In the genomic region with DNA sequence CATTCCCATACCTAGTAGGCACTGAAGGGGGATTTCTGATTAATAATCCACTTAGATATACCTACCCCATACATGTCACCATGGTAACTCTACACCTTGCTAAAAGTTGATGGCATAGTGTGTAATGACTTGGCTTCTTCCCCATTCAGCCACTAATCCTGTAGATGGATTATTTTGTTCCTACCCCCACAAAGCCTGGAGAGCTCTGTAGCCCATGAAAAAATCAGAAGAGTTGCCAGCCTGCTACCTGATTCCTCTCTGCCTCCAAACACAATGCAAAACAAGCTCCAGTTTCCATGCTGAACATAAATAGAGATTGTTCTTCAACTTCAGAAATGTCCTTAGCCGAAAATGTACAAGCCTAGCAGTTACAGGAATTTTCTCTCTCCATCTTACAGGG, we compare ENCODE assay signal across 17 cellular contexts.
DNase-seq lines count a peak whose midpoint lies in the region; ATAC-seq and TF ChIP-seq lines count a peak whose summit lies in the region.
"Had no signal": no experiment of that assay in that cellular context is flagged by ENCODE, and none has a peak within 500 bp of the region (broad histone marks: within the 10 kb centered on the region; RNA-seq: fewer than 3 reads in every experiment).

No MANE protein-coding gene starts in this region.

- TF ChIP-seq CTCF in VCaP (conservative IDR thresholded peaks at IDR 0.05) (no peak), nephron (IDR thresholded peaks at IDR 0.05; ENCODE audit: unreplicated experiment in 3 of 3) (no peak)

- H3K9me3 Mint-ChIP-seq in nephron (no peaks in the 10 kb centered on the region), immature natural killer cell (no peaks in the 10 kb centered on the region)
- H3K9me3 Mint-ChIP-seq: CD4-positive, alpha-beta memory T cell had no signal

- intact Hi-C loops in Right ventricle myocardium superior (cut with DNase I), result no loop called here

- no peak for ATAC-seq in Right ventricle myocardium superior (ENCODE audit: poor library complexity)
- ATAC-seq: SK-N-SH treated with all-trans-retinoic acid at 6 μM for 48 hours had no signal

- no peak overlapping the region for H3K4me3 Mint-ChIP-seq in nephron
- H3K4me3 Mint-ChIP-seq in immature natural killer cell, result no peak overlapping the region
- H3K4me3 Mint-ChIP-seq: CD4-positive, alpha-beta memory T cell had no signal

- DNase-seq in NCI-H524 (lab: John Stamatoyannopoulos, UW), result peak; percentile 90 to 97
- DNase-seq in NCI-H524 treated with DMSO at 0.1 percent for 48 hours (lab: John Stamatoyannopoulos, UW), result no peak
- no peak for DNase-seq in T-helper 2 cell
- no peak for DNase-seq in Right ventricle myocardium superior
- no peak for DNase-seq in immature natural killer cell
- no peak for DNase-seq in DMS153 (lab: John Stamatoyannopoulos, UW)
- DNase-seq: Calu3; CD4-positive, alpha-beta memory T cell; GF-D8; Karpas-422; MG63; NCI-H1092; Peyer's patch; SHP77 had no signal

- peak overlapping the region; percentile 63 for H3K27ac ChIP-seq in VCaP
- H3K27ac ChIP-seq: Peyer's patch had no signal

- no peaks in the 10 kb centered on the region for H3K36me3 Mint-ChIP-seq in nephron (ENCODE audit: low read depth)
- no peaks in the 10 kb centered on the region for H3K36me3 Mint-ChIP-seq in immature natural killer cell
- H3K36me3 Mint-ChIP-seq: CD4-positive, alpha-beta memory T cell had no signal

- H3K4me1 Mint-ChIP-seq in nephron (peaks cover 56% of the 10 kb centered on the region), immature natural killer cell (no peaks in the 10 kb centered on the region)
- H3K4me1 Mint-ChIP-seq: CD4-positive, alpha-beta memory T cell had no signal

- peaks cover 35% of the 10 kb centered on the region for H3K27me3 Mint-ChIP-seq in nephron (ENCODE audit: low read depth)
- H3K27me3 Mint-ChIP-seq in immature natural killer cell (ENCODE audit: low read depth in 3 of 3), result peaks cover 0 to 9% (median 5%) of the 10 kb centered on the region in 3 donors

- H3K27ac Mint-ChIP-seq in nephron (peak overlapping the region in 2 of 3 experiments; percentile 1 to 2), immature natural killer cell (no peak overlapping the region)
- H3K27ac Mint-ChIP-seq: CD4-positive, alpha-beta memory T cell had no signal

Comparison
In these comparisons a context has a peak if more than half of its experiments do, and no peak if none do; other contexts are left out.
1. DNase-seq: peak in NCI-H524 (2 of 2); none in NCI-H524 treated with DMSO at 0.1 percent for 48 hours (single experiment), T-helper 2 cell (0 of 5), Right ventricle myocardium superior (single experiment), immature natural killer cell (0 of 3) and DMS153 (single experiment).
2. H3K27ac Mint-ChIP-seq: peak in nephron (2 of 3); none in immature natural killer cell (0 of 6).